ENCODE assay signal across 11 cellular contexts in genomic region chr16:66988197-66988788, GRCh38. TPM values are rescaled to one million over a fixed set of nuclear protein-coding genes. Genes with fewer than 3 reads are reported as not detected.
DNase-seq lines count a peak whose midpoint lies in the region; ATAC-seq and TF ChIP-seq lines count a peak whose summit lies in the region.
"Had no signal": no experiment of that assay in that cellular context is flagged by ENCODE, and none has a peak within 500 bp of the region (broad histone marks: within the 10 kb centered on the region; RNA-seq: fewer than 3 reads in every experiment).

TSS of gene CES4A (plus strand) at chr16:66988589. CDS start at chr16:66988773, 184 bp downstream.

- no peak within 1 kb of the TSS for H3K4me3 ChIP-seq in cardiac fibroblast (replicated peaks in 1 of 2; ENCODE audit: low read depth in 2 of 2, low read length in 2 of 2)
- peak within 1 kb of the TSS in 1 of 2 experiments; percentile 11 for H3K4me3 ChIP-seq in mesenchymal stem cell (ENCODE audit: insufficient read depth in 1 of 2, low read depth in 1 of 2, low read length in 2 of 2)
- H3K4me3 ChIP-seq in SJCRH30, result no peak within 1 kb of the TSS

- peak within 1 kb of the TSS in 1 of 2 experiments; percentile 15 for H3K23ac ChIP-seq in mesenchymal stem cell (ENCODE audit: low read length in 2 of 2)

- H3K36me3 Mint-ChIP-seq in IgD-negative memory B cell, result no peaks in the 10 kb centered on the region
- H3K36me3 Mint-ChIP-seq: naive B cell had no signal

- H3K18ac ChIP-seq in mesenchymal stem cell (ENCODE audit: low read depth in 1 of 2, low read length in 2 of 2), result no peak within 1 kb of the TSS

- H3K9me3 ChIP-seq in mesenchymal stem cell (ENCODE audit: control insufficient read depth, low read length), result no peaks in the 10 kb centered on the region
- no peaks in the 10 kb centered on the region for H3K9me3 ChIP-seq in SJCRH30 (replicated peaks)

- H3K27ac ChIP-seq in mesenchymal stem cell (ENCODE audit: low read length, poor library complexity, severe bottlenecking) (no peak within 1 kb of the TSS), SJCRH30 (no peak within 1 kb of the TSS)

- no peak within 1 kb of the TSS for H3K4me3 Mint-ChIP-seq in IgD-negative memory B cell

- no peak within 1 kb of the TSS for H4K91ac ChIP-seq in mesenchymal stem cell (ENCODE audit: low read length)

- H3K14ac ChIP-seq in mesenchymal stem cell (ENCODE audit: low read length in 2 of 2), result peak within 1 kb of the TSS in 1 of 2 experiments; percentile 50

- H3K4ac ChIP-seq in mesenchymal stem cell (ENCODE audit: low read depth in 1 of 2, low read length in 2 of 2), result no peak within 1 kb of the TSS

- no peak within 1 kb of the TSS for H2BK120ac ChIP-seq in mesenchymal stem cell (ENCODE audit: low read depth, low read length)

- no peak within 1 kb of the TSS for H2BK5ac ChIP-seq in mesenchymal stem cell (ENCODE audit: low read depth, low read length, poor library complexity, severe bottlenecking)

- H3K9me3 Mint-ChIP-seq in IgD-negative memory B cell, result no peaks in the 10 kb centered on the region
- H3K9me3 Mint-ChIP-seq: naive B cell had no signal

- peak within 1 kb of the TSS; percentile 8 for H3K9ac ChIP-seq in mesenchymal stem cell (ENCODE audit: low read length)

- ATAC-seq in GM18517 (IDR thresholded peaks at IDR 0.05; ENCODE audit: unreplicated experiment), result no peak
- no peak for ATAC-seq in HG02571 (IDR thresholded peaks at IDR 0.05; ENCODE audit: unreplicated experiment)

- H3K79me1 ChIP-seq in mesenchymal stem cell (replicated peaks; ENCODE audit: low read length, poor library complexity, severe bottlenecking), result no peaks in the 10 kb centered on the region

- DNase-seq in AG08395 (ENCODE audit: low spot score), result peak; percentile 24
- DNase-seq in cardiac fibroblast (ENCODE audit: low read depth in 2 of 2), result peak; percentile 46 to 72
- peak; percentile 77 for DNase-seq in mesenchymal stem cell
- DNase-seq in SJCRH30, result no peak
- DNase-seq in NCI-H345 (lab: John Stamatoyannopoulos, UW), result no peak
- DNase-seq: effector memory CD4-positive, alpha-beta T cell; naive B cell; NCI-H2227 treated with DMSO at 0.1 percent for 48 hours had no signal

- peaks cover 5% of the 10 kb centered on the region for H3K27me3 Mint-ChIP-seq in IgD-negative memory B cell

- H2BK12ac ChIP-seq in mesenchymal stem cell (ENCODE audit: low read length in 2 of 2), result no peak within 1 kb of the TSS

- H3K4me1 Mint-ChIP-seq in IgD-negative memory B cell, result no peaks in the 10 kb centered on the region
- H3K4me1 Mint-ChIP-seq: naive B cell had no signal

- no peak within 1 kb of the TSS for H3K4me2 ChIP-seq in mesenchymal stem cell (ENCODE audit: low read length, poor library complexity, severe bottlenecking)

- H3K36me3 ChIP-seq in mesenchymal stem cell (ENCODE audit: control insufficient read depth in 1 of 2, insufficient read depth in 2 of 2, low read depth in 1 of 2, low read length in 2 of 2) (no peaks in the 10 kb centered on the region), SJCRH30 (no peaks in the 10 kb centered on the region)

- H2BK15ac ChIP-seq in mesenchymal stem cell (ENCODE audit: low read depth, poor library complexity, severe bottlenecking), result no peak within 1 kb of the TSS

- H3K4me1 ChIP-seq in mesenchymal stem cell (ENCODE audit: control insufficient read depth, insufficient read depth, low read depth, low read length) (peaks cover 7% of the 10 kb centered on the region), SJCRH30 (no peaks in the 10 kb centered on the region)

- WGBS in mesenchymal stem cell, result 74% methylated on average over 11 of the region's 11 CpGs

- H3K27ac Mint-ChIP-seq in IgD-negative memory B cell, result peak within 1 kb of the TSS in 2 of 3 donors; percentile 42 to 50

- no peak for TF ChIP-seq CTCF in cardiac fibroblast (IDR thresholded peaks at IDR 0.05; ENCODE audit: low read depth, low read length)

- H2AFZ ChIP-seq in mesenchymal stem cell (ENCODE audit: low read depth, low read length), result no peak within 1 kb of the TSS

- H3K27me3 ChIP-seq in mesenchymal stem cell (ENCODE audit: control insufficient read depth in 1 of 2, insufficient read depth in 1 of 2, low read length in 2 of 2) (peaks cover 0 to 4% of the 10 kb centered on the region in 2 experiments), SJCRH30 (peaks cover 3% of the 10 kb centered on the region; the same call in 1 of the 2 replicates)

- H2AK5ac ChIP-seq in mesenchymal stem cell (ENCODE audit: low read length, severe bottlenecking), result no peak within 1 kb of the TSS

- H4K8ac ChIP-seq in mesenchymal stem cell (ENCODE audit: low read length), result no peak within 1 kb of the TSS

RNA-seq across cellular contexts. Expression of gene CES4A, which starts in this region (rescaled TPM):
- 1.4 TPM for polyA plus RNA-seq in IgD-negative memory B cell
- 4.4 TPM for polyA plus RNA-seq in mesenchymal stem cell (2013, experiment 1 of 2)
- polyA plus RNA-seq in mesenchymal stem cell (2013, experiment 2 of 2), result 3.9 TPM
- total RNA-seq in SJCRH30 (2014; rRNA removed; shearing (Covaris generic)), result not detected in 2 replicates

Comparison
In these comparisons a context has a peak if more than half of its experiments do, and no peak if none do; other contexts are left out.
1. DNase-seq: peak in AG08395 (single experiment), cardiac fibroblast (2 of 2) and mesenchymal stem cell (single experiment); none in SJCRH30 (0 of 2) and NCI-H345 (single experiment).